26 cellular contexts compared by ENCODE assay signal in genomic region chr1:84086616-84087015, GRCh38. TPM values are rescaled to one million over a fixed set of nuclear protein-coding genes. Genes with fewer than 3 reads are reported as not detected.
DNase-seq lines count a peak whose midpoint lies in the region; ATAC-seq, FAIRE-seq and TF ChIP-seq lines count a peak whose summit lies in the region.
"Had no signal": no experiment of that assay in that cellular context is flagged by ENCODE, and none has a peak within 500 bp of the region (broad histone marks: within the 10 kb centered on the region; RNA-seq: fewer than 3 reads in every experiment).

No MANE protein-coding gene starts in this region.

- dilution Hi-C loops in keratinocyte (cut with MboI; ENCODE audit: extremely low pct_ligation_motif_present, low sequenced_read_pairs) = no loop called here

- H3K36me3 Mint-ChIP-seq in activated T-cell treated with anti-CD3 and anti-CD28 coated beads, Interleukin-2, amount 50 U/mL, for 72 hours (ENCODE audit: insufficient read depth in 2 of 2) = no peaks in the 10 kb centered on the region
- H3K36me3 Mint-ChIP-seq: CD14-positive monocyte; CD4-positive, alpha-beta memory T cell; CD4-positive, CD25-positive, alpha-beta regulatory T cell; CD8-positive, alpha-beta memory T cell had no signal

- H2AFZ ChIP-seq in keratinocyte (ENCODE audit: control insufficient read depth, low read length) = no peak overlapping the region

- DNase-seq in keratinocyte (ENCODE audit: low read depth, low spot score) = no peak
- peak; percentile 58 for DNase-seq in spleen
- no peak for DNase-seq in mesenteric fat pad (ENCODE audit: low spot score)
- no peak for DNase-seq in activated T-cell treated with anti-CD3 and anti-CD28 coated beads, Interleukin-2, amount 50 U/mL, for 72 hours
- DNase-seq: 8988T; ACHN; C1 segment of cervical spinal cord; CD4-positive, alpha-beta memory T cell; CD4-positive, CD25-positive, alpha-beta regulatory T cell; CD8-positive, alpha-beta memory T cell; COR-L47; DMS 273 treated with DMSO at 0.1 percent for 48 hours; DMS153; DMS53; DMS79; DND-41; EL; GDM1 had no signal

- no peaks in the 10 kb centered on the region for H3K9me1 ChIP-seq in keratinocyte (ENCODE audit: control insufficient read depth, extremely low read depth, insufficient read depth, low read length)

- H3K27me3 ChIP-seq in keratinocyte (ENCODE audit: control insufficient read depth, extremely low read depth, insufficient read depth, low read length) = no peaks in the 10 kb centered on the region
- no peaks in the 10 kb centered on the region for H3K27me3 ChIP-seq in spleen (replicated peaks in 1 of 7)
- H3K27me3 ChIP-seq: BE2C, BLaER1 had no signal

- H3K27ac ChIP-seq in keratinocyte (ENCODE audit: control insufficient read depth, insufficient read depth, low read length) (no peak overlapping the region), spleen (no peak overlapping the region)
- H3K27ac ChIP-seq: BLaER1 had no signal

- peaks cover 27% of the 10 kb centered on the region for H3K4me1 Mint-ChIP-seq in activated T-cell treated with anti-CD3 and anti-CD28 coated beads, Interleukin-2, amount 50 U/mL, for 72 hours (ENCODE audit: low read depth)

- H3K27ac Mint-ChIP-seq in activated T-cell treated with anti-CD3 and anti-CD28 coated beads, Interleukin-2, amount 50 U/mL, for 72 hours = no peak overlapping the region
- H3K27ac Mint-ChIP-seq: CD4-positive, alpha-beta memory T cell; CD8-positive, alpha-beta memory T cell had no signal

- no peak for TF ChIP-seq CTCF in keratinocyte (optimal IDR thresholded peaks at IDR 0.05 in 1 of 3, IDR thresholded peaks at IDR 0.05 in 1 of 3, conservative IDR thresholded peaks at IDR 0.05 in 1 of 3; ENCODE audit: extremely low read depth in 1 of 3, insufficient read depth in 2 of 3, low read length in 3 of 3)
- TF ChIP-seq CTCF in spleen (IDR thresholded peaks at IDR 0.05 in 8 of 11, conservative IDR thresholded peaks at IDR 0.05 in 3 of 11) = no peak

- H3K9me3 ChIP-seq in keratinocyte (ENCODE audit: control insufficient read depth, low read depth, low read length) = no peaks in the 10 kb centered on the region
- no peaks in the 10 kb centered on the region for H3K9me3 ChIP-seq in spleen
- H3K9me3 ChIP-seq: BE2C, BLaER1 had no signal

- no peak overlapping the region for H3K9ac ChIP-seq in keratinocyte (ENCODE audit: control insufficient read depth, extremely low read depth, insufficient read depth, low read length)
- H3K9ac ChIP-seq: BLaER1 had no signal

- 73 to 90% (median 86%) methylated on average over 3 of the region's 3 CpGs for WGBS in spleen, 5 donors

- peak; percentile 29 for FAIRE-seq in keratinocyte (lab: Jason Lieb, UNC)
- FAIRE-seq: A204.1, GM12878, GM12892, GM19239 had no signal

- no peak for ATAC-seq in activated T-cell treated with anti-CD3 and anti-CD28 coated beads, Interleukin-2, amount 50 U/mL, for 72 hours (replicated peaks in 1 of 2)
- no peak for ATAC-seq in GM18502 (IDR thresholded peaks at IDR 0.05; ENCODE audit: poor library complexity, unreplicated experiment)
- ATAC-seq: GM12878 had no signal

- peaks cover 2% of the 10 kb centered on the region for H3K79me2 ChIP-seq in keratinocyte (ENCODE audit: control insufficient read depth, insufficient read depth, low read length)

- TF ChIP-seq POLR2A in spleen (IDR thresholded peaks at IDR 0.05) = no peak

- H3K4me3 ChIP-seq in keratinocyte (ENCODE audit: control insufficient read depth in 2 of 3, extremely low read depth in 1 of 3, insufficient read depth in 2 of 3, low read depth in 1 of 3, low read length in 3 of 3) (no peak overlapping the region), spleen (no peak overlapping the region)
- H3K4me3 ChIP-seq: BLaER1, GM12878 had no signal

- H3K36me3 ChIP-seq in keratinocyte (ENCODE audit: control insufficient read depth in 2 of 2, extremely low read depth in 1 of 2, insufficient read depth in 2 of 2, low read length in 2 of 2) = no peaks in the 10 kb centered on the region
- no peaks in the 10 kb centered on the region for H3K36me3 ChIP-seq in spleen
- H3K36me3 ChIP-seq: BE2C, BLaER1 had no signal

- H3K27me3 Mint-ChIP-seq in activated T-cell treated with anti-CD3 and anti-CD28 coated beads, Interleukin-2, amount 50 U/mL, for 72 hours (ENCODE audit: low read depth) = no peaks in the 10 kb centered on the region
- H3K27me3 Mint-ChIP-seq: CD8-positive, alpha-beta memory T cell had no signal

- no peak overlapping the region for H3K4me2 ChIP-seq in keratinocyte (ENCODE audit: control insufficient read depth, extremely low read depth, insufficient read depth, low read depth, low read length)
- H3K4me2 ChIP-seq: BLaER1 had no signal

- H3K4me1 ChIP-seq in keratinocyte (ENCODE audit: control insufficient read depth, extremely low read depth, insufficient read depth, low read length) = peaks cover 21% of the 10 kb centered on the region
- peaks cover 0 to 22% (median 11%) of the 10 kb centered on the region in 6 donors for H3K4me1 ChIP-seq in spleen
- H3K4me1 ChIP-seq: BE2C, BLaER1 had no signal

- no peak overlapping the region for H3K4me3 Mint-ChIP-seq in activated T-cell treated with anti-CD3 and anti-CD28 coated beads, Interleukin-2, amount 50 U/mL, for 72 hours
- H3K4me3 Mint-ChIP-seq: CD14-positive monocyte; CD4-positive, alpha-beta memory T cell; CD4-positive, CD25-positive, alpha-beta regulatory T cell; CD8-positive, alpha-beta memory T cell had no signal

- H4K20me1 ChIP-seq in keratinocyte (ENCODE audit: control insufficient read depth, extremely low read depth, insufficient read depth, low read length) = no peaks in the 10 kb centered on the region
- H4K20me1 ChIP-seq: BLaER1 had no signal

- no peaks in the 10 kb centered on the region for H3K9me3 Mint-ChIP-seq in activated T-cell treated with anti-CD3 and anti-CD28 coated beads, Interleukin-2, amount 50 U/mL, for 72 hours
- H3K9me3 Mint-ChIP-seq: CD14-positive monocyte; CD4-positive, alpha-beta memory T cell; CD8-positive, alpha-beta memory T cell had no signal

- intact Hi-C loops in spleen (cut with DNase I; ENCODE audit: low total_unique reads) = no loop called here

RNA-seq across cellular contexts. Expression of gene PRKACB, which starts 57.5 kb away (rescaled TPM):
- polyA plus RNA-seq in keratinocyte = 9.4 to 15.3 TPM (median 11.2 TPM) in 3 replicates
- 15.4 TPM for polyA plus RNA-seq in keratinocyte (2011; ENCODE audit: low read depth)
- polyA plus RNA-seq in keratinocyte (2011; cell fraction: cytosol; rRNA removed) = 10.0 and 21.2 TPM in 2 replicates
- 10.1 and 14.5 TPM in 2 replicates for polyA plus RNA-seq in keratinocyte (2011; cell fraction: nucleus; rRNA removed)
- 4.8 and 11.5 TPM in 2 replicates for polyA plus RNA-seq in keratinocyte (2012; ENCODE audit: low replicate concordance)
- polyA minus RNA-seq in keratinocyte = 5.0 to 18.6 TPM (median 12.3 TPM) in 3 replicates
- 17.1 TPM for polyA minus RNA-seq in keratinocyte (2011; cell fraction: cytosol; rRNA and poly(A)+ RNA removed)
- 10.0 and 20.6 TPM in 2 replicates for polyA minus RNA-seq in keratinocyte (2011; cell fraction: nucleus; rRNA and poly(A)+ RNA removed)
- 10 to 100 TPM; 55.6 to 93.0 (median 73.4) TPM for total RNA-seq in spleen
- polyA plus RNA-seq in spleen = 10 to 100 TPM; 21.0 to 32.5 (median 31.0) TPM
- 38.1 TPM for total RNA-seq in mesenteric fat pad
- 10 to 100 TPM; 35.0 to 42.4 TPM for total RNA-seq in activated T-cell treated with anti-CD3 and anti-CD28 coated beads, Interleukin-2, amount 50 U/mL, for 72 hours
